29 cellular contexts compared by ENCODE assay signal in the genomic region with DNA sequence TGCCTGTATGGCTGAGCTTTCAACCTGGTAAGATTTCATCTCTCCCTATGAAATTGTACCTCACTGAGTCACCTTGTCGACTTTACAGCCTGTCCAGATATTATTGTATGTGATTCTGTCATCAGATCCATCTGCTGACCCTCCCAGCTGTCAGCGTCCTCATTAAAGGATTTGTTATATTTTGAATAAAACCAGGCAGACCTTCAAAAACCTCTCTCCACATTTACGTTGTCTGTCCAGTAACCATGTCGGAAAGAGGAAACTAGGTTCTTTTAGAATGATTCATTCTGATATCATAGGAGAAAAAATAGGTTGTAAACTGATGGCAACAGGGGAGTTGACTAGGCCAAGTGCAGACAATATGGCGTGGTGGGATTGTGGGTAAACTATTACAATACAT. TPM values are rescaled to one million over a fixed set of nuclear protein-coding genes. Genes with fewer than 3 reads are reported as not detected.
A peak's percentile ranks its signal among the peaks of the same experiment; 100 is the strongest.
DNase-seq lines count a peak whose midpoint lies in the region; ATAC-seq, FAIRE-seq and TF ChIP-seq lines count a peak whose summit lies in the region.
"Had no signal": no experiment of that assay in that cellular context is flagged by ENCODE, and none has a peak within 500 bp of the region (broad histone marks: within the 10 kb centered on the region; RNA-seq: fewer than 3 reads in every experiment).

No MANE protein-coding gene starts in this region.

- H3K27ac ChIP-seq in Panc1 (ENCODE audit: low read length) (no peak overlapping the region), endothelial cell of umbilical vein (ENCODE audit: insufficient read depth, low read depth, low read length) (no peak overlapping the region), endodermal cell (ENCODE audit: low read depth, low read length) (no peak overlapping the region)
- H3K27ac ChIP-seq: ascending aorta, C4-2B, upper lobe of right lung had no signal

- ATAC-seq in Panc1 (no peak; the same call in 1 of the 2 replicates), omental fat pad (ENCODE audit: low FRiP score) (no peak)
- ATAC-seq: left colon; natural killer cell; stimulated activated memory B cell treated with anti-CD40 and anti-IgM and Interleukin-4, amounts not matched to agents 10 μg/mL and 1 μg/mL and 100 μg/mL, for 72 hours; T-cell; upper lobe of right lung had no signal

- no peak overlapping the region for H3K27ac Mint-ChIP-seq in endodermal cell
- H3K27ac Mint-ChIP-seq: activated B cell treated with CpG ODN at 0.5 μM for 24 hours; activated CD4-positive, alpha-beta T cell treated with anti-CD3 and anti-CD28 coated beads, Interleukin-2, amount 10 ng/mL, durations not matched to agents 7 days and 5 days; activated naive CD8-positive, alpha-beta T cell treated with anti-CD3 and anti-CD28 coated beads for 36 hours; dendritic cell treated with granulocyte-macrophage colony-stimulating factor and Interleukin-4, amounts not matched to agents 40 ng/mL and 50 ng/mL, for 4 days; natural killer cell; stimulated activated memory B cell treated with anti-CD40 and anti-IgM and Interleukin-4, amounts not matched to agents 10 μg/mL and 1 μg/mL and 100 μg/mL, for 72 hours; T-cell had no signal

- WGBS in endodermal cell (ENCODE audit: insufficient coverage in 1 of 2, insufficient read length in 1 of 2), 2 experiments, result 93 to 100% methylated on average over 1 to 4 of the region's 5 CpGs

- H3K27me3 Mint-ChIP-seq in endodermal cell (ENCODE audit: insufficient read depth), result no peaks in the 10 kb centered on the region
- H3K27me3 Mint-ChIP-seq: activated B cell treated with CpG ODN at 0.5 μM for 24 hours; activated CD4-positive, alpha-beta T cell treated with anti-CD3 and anti-CD28 coated beads, Interleukin-2, amount 10 ng/mL, durations not matched to agents 7 days and 5 days; activated naive CD8-positive, alpha-beta T cell treated with anti-CD3 and anti-CD28 coated beads for 36 hours; dendritic cell treated with granulocyte-macrophage colony-stimulating factor and Interleukin-4, amounts not matched to agents 40 ng/mL and 50 ng/mL, for 4 days; stimulated activated memory B cell treated with anti-CD40 and anti-IgM and Interleukin-4, amounts not matched to agents 10 μg/mL and 1 μg/mL and 100 μg/mL, for 72 hours; T-cell had no signal

- intact Hi-C loops in Panc1 (cut with micrococcal nuclease; ENCODE audit: unreplicated experiment) (no loop called here), endothelial cell of umbilical vein (cut with micrococcal nuclease) (loop anchor here (5.0 kb wide), 2 partner anchors 297 to 432 kb away; a partner anchor contains a TSS)

- H3K4me2 ChIP-seq in endothelial cell of umbilical vein (ENCODE audit: insufficient read depth, low read length), result no peak overlapping the region

- H3K27me3 ChIP-seq in Panc1 (ENCODE audit: control insufficient read depth, insufficient read depth, low read length), result no peaks in the 10 kb centered on the region
- H3K27me3 ChIP-seq in endothelial cell of umbilical vein (ENCODE audit: control insufficient read depth in 2 of 2, insufficient read depth in 2 of 2, low read length in 2 of 2), result no peaks in the 10 kb centered on the region
- no peaks in the 10 kb centered on the region for H3K27me3 ChIP-seq in endodermal cell (ENCODE audit: control insufficient read depth, insufficient read depth, low read length, poor library complexity, severe bottlenecking)
- H3K27me3 ChIP-seq: ascending aorta, upper lobe of right lung had no signal

- H4K20me1 ChIP-seq in endothelial cell of umbilical vein (replicated peaks; ENCODE audit: control insufficient read depth, extremely low read depth, insufficient read depth, low read length), result no peaks in the 10 kb centered on the region

- H3K4me1 Mint-ChIP-seq in endodermal cell, result peaks cover 12% of the 10 kb centered on the region
- H3K4me1 Mint-ChIP-seq: activated CD4-positive, alpha-beta T cell treated with anti-CD3 and anti-CD28 coated beads, Interleukin-2, amount 10 ng/mL, durations not matched to agents 7 days and 5 days; natural killer cell; stimulated activated memory B cell treated with anti-CD40 and anti-IgM and Interleukin-4, amounts not matched to agents 10 μg/mL and 1 μg/mL and 100 μg/mL, for 72 hours had no signal

- no peaks in the 10 kb centered on the region for H3K9me3 ChIP-seq in Panc1 (ENCODE audit: control insufficient read depth, insufficient read depth, low read depth, low read length)
- H3K9me3 ChIP-seq in endothelial cell of umbilical vein (replicated peaks; ENCODE audit: control insufficient read depth, insufficient read depth, low read length), result no peaks in the 10 kb centered on the region
- H3K9me3 ChIP-seq in endodermal cell (ENCODE audit: control insufficient read depth, low read length), result no peaks in the 10 kb centered on the region
- H3K9me3 ChIP-seq: ascending aorta, upper lobe of right lung had no signal

- dilution Hi-C loops in endothelial cell of umbilical vein (cut with MboI; ENCODE audit: extremely low pct_ligation_motif_present, low sequenced_read_pairs), result no loop called here

- no peaks in the 10 kb centered on the region for H3K9me3 Mint-ChIP-seq in endodermal cell
- H3K9me3 Mint-ChIP-seq: activated B cell treated with CpG ODN at 0.5 μM for 24 hours; activated CD4-positive, alpha-beta T cell treated with anti-CD3 and anti-CD28 coated beads, Interleukin-2, amount 10 ng/mL, durations not matched to agents 7 days and 5 days; activated naive CD8-positive, alpha-beta T cell treated with anti-CD3 and anti-CD28 coated beads for 36 hours; dendritic cell treated with granulocyte-macrophage colony-stimulating factor and Interleukin-4, amounts not matched to agents 40 ng/mL and 50 ng/mL, for 4 days; natural killer cell; stimulated activated memory B cell treated with anti-CD40 and anti-IgM and Interleukin-4, amounts not matched to agents 10 μg/mL and 1 μg/mL and 100 μg/mL, for 72 hours; T-cell had no signal

- no peak overlapping the region for H3K4me3 Mint-ChIP-seq in endodermal cell
- H3K4me3 Mint-ChIP-seq: activated B cell treated with CpG ODN at 0.5 μM for 24 hours; activated CD4-positive, alpha-beta T cell treated with anti-CD3 and anti-CD28 coated beads, Interleukin-2, amount 10 ng/mL, durations not matched to agents 7 days and 5 days; activated naive CD8-positive, alpha-beta T cell treated with anti-CD3 and anti-CD28 coated beads for 36 hours; dendritic cell treated with granulocyte-macrophage colony-stimulating factor and Interleukin-4, amounts not matched to agents 40 ng/mL and 50 ng/mL, for 4 days; natural killer cell; stimulated activated memory B cell treated with anti-CD40 and anti-IgM and Interleukin-4, amounts not matched to agents 10 μg/mL and 1 μg/mL and 100 μg/mL, for 72 hours; T-cell had no signal

- CTCF ChIA-PET in Panc1 (lab: Charles Lee) (no interaction called here), endothelial cell of umbilical vein (lab: Charles Lee) (interaction anchor here (0.9 to 5.0 kb wide), 4 partner anchors 54 to 346 kb away, joined by 3 to 170 read pairs (median 4); no protein-coding TSS in a partner anchor)

- H3K4me3 ChIP-seq in Panc1 (ENCODE audit: low read depth in 2 of 2, low read length in 2 of 2) (no peak overlapping the region), endothelial cell of umbilical vein (replicated peaks in 1 of 3; ENCODE audit: insufficient read depth in 1 of 3, low read depth in 1 of 3, low read length in 3 of 3) (no peak overlapping the region), endodermal cell (ENCODE audit: low read length) (no peak overlapping the region)
- H3K4me3 ChIP-seq: ascending aorta, upper lobe of right lung had no signal

- H3K36me3 ChIP-seq in Panc1 (ENCODE audit: control insufficient read depth, insufficient read depth, low read length), result no peaks in the 10 kb centered on the region
- no peaks in the 10 kb centered on the region for H3K36me3 ChIP-seq in endothelial cell of umbilical vein (ENCODE audit: control insufficient read depth in 2 of 2, extremely low read depth in 1 of 2, insufficient read depth in 2 of 2, low read length in 2 of 2)
- H3K36me3 ChIP-seq in endodermal cell (ENCODE audit: control insufficient read depth, insufficient read depth, low read length), result peaks cover 10% of the 10 kb centered on the region
- H3K36me3 ChIP-seq: ascending aorta, upper lobe of right lung had no signal

- H3K9ac ChIP-seq in endothelial cell of umbilical vein (replicated peaks; ENCODE audit: extremely low read depth, insufficient read depth, low read length) (no peak overlapping the region), endodermal cell (ENCODE audit: extremely low read depth, low read length, poor library complexity, severe bottlenecking) (no peak overlapping the region)

- BruUV-seq in Panc1 (replicated peaks; lab: Mats Ljungman, UMichigan) (no TSS peak), endothelial cell of umbilical vein (replicated peaks; lab: Mats Ljungman, UMichigan) (no TSS peak)

- H3K9me1 ChIP-seq in endothelial cell of umbilical vein (replicated peaks; ENCODE audit: control insufficient read depth, extremely low read depth, insufficient read depth, low read length), result no peaks in the 10 kb centered on the region

- TF ChIP-seq CTCF in Panc1 (IDR thresholded peaks at IDR 0.05), result no peak
- TF ChIP-seq CTCF in endothelial cell of umbilical vein (IDR thresholded peaks at IDR 0.05; ENCODE audit: extremely low read depth in 1 of 2, insufficient read depth in 1 of 2, low read depth in 1 of 2, low read length in 2 of 2), result no peak
- TF ChIP-seq CTCF in endodermal cell (conservative IDR thresholded peaks at IDR 0.05), result no peak
- TF ChIP-seq CTCF in omental fat pad (IDR thresholded peaks at IDR 0.05), result no peak

- in situ Hi-C loops in Panc1 (cut with HindIII; ENCODE audit: low pct_unique_long_range_greater_than_20kb, low sequenced_read_pairs), result no loop called here

- no peaks in the 10 kb centered on the region for H3K36me3 Mint-ChIP-seq in endodermal cell (ENCODE audit: low read depth)
- H3K36me3 Mint-ChIP-seq: activated naive CD8-positive, alpha-beta T cell treated with anti-CD3 and anti-CD28 coated beads for 36 hours; natural killer cell had no signal

- no peak for TF ChIP-seq POLR2A in endothelial cell of umbilical vein (IDR thresholded peaks at IDR 0.05; ENCODE audit: low read depth, low read length)

- no peaks in the 10 kb centered on the region for H3K79me2 ChIP-seq in endothelial cell of umbilical vein (ENCODE audit: control insufficient read depth, insufficient read depth, low read length)

- no peak for FAIRE-seq in endothelial cell of umbilical vein (lab: Jason Lieb, UNC)
- FAIRE-seq: GM18507 had no signal

- H2AFZ ChIP-seq in endothelial cell of umbilical vein (ENCODE audit: low read depth, low read length), result no peak overlapping the region

- POLR2A ChIA-PET in Panc1 (lab: Charles Lee) (no interaction called here), endothelial cell of umbilical vein (lab: Charles Lee) (no interaction called here)

- DNase-seq in NOMO-1 treated with DMSO at 0.1 percent for 48 hours (lab: John Stamatoyannopoulos, UW; ENCODE audit: unreplicated experiment) (peak; percentile 11), NOMO-1 treated with dmso at 0.1 percent for 144 hours (lab: John Stamatoyannopoulos, UW; ENCODE audit: unreplicated experiment) (no peak), Panc1 (ENCODE audit: low read depth, low spot score) (peak; percentile 30), endothelial cell of umbilical vein (ENCODE audit: low read depth, low spot score) (no peak), endodermal cell (no peak), NCI-H82 treated with DMSO at 0.1 percent for 48 hours (lab: John Stamatoyannopoulos, UW; ENCODE audit: unreplicated experiment) (no peak), omental fat pad (ENCODE audit: low spot score) (no peak), NCI-H1092 (lab: John Stamatoyannopoulos, UW) (no peak)
- DNase-seq: 8988T; activated B cell treated with CpG ODN at 0.5 μM for 24 hours; activated CD4-positive, alpha-beta T cell treated with anti-CD3 and anti-CD28 coated beads, Interleukin-2, amount 10 ng/mL, durations not matched to agents 7 days and 5 days; activated effector memory CD4-positive, alpha-beta T cell treated with anti-CD3 and anti-CD28 coated beads, Interleukin-2, amount 50 U/mL, for 16 hours; activated naive CD8-positive, alpha-beta T cell treated with anti-CD3 and anti-CD28 coated beads for 36 hours; activated T-cell treated with anti-CD3 and anti-CD28 coated beads, Interleukin-2, amount 50 U/mL, for 1 hour; hippocampal formation; KG1; left colon; natural killer cell; NCI-H2107; NCI-H748 treated with DMSO at 0.1 percent for 48 hours; nucleus accumbens; substantia nigra; T-cell; upper lobe of right lung had no signal

- H3K4me1 ChIP-seq in Panc1 (ENCODE audit: control insufficient read depth, insufficient read depth, low read length), result peaks cover 6% of the 10 kb centered on the region; the same call in 1 of the 2 replicates
- H3K4me1 ChIP-seq in endothelial cell of umbilical vein (ENCODE audit: control insufficient read depth, extremely low read depth, insufficient read depth, low read length), result peaks cover 3% of the 10 kb centered on the region
- peaks cover 4% of the 10 kb centered on the region for H3K4me1 ChIP-seq in endodermal cell (ENCODE audit: control insufficient read depth, insufficient read depth, low read length)
- H3K4me1 ChIP-seq: ascending aorta, upper lobe of right lung had no signal

RNA-seq across cellular contexts. Expression of a gene that starts 38.5 kb away (rescaled TPM):
- 7.6 TPM for total RNA-seq in Panc1 (2021; ENCODE audit: unreplicated experiment)
- 3.7 TPM for polyA plus RNA-seq in Panc1 (2012; ENCODE audit: insufficient read length)
- 24.5 and 34.4 TPM in 2 replicates for total RNA-seq in endothelial cell of umbilical vein
- polyA plus RNA-seq in endothelial cell of umbilical vein, result 43.1 and 45.5 TPM in 2 replicates
- 27.5 and 32.1 TPM in 2 replicates for polyA plus RNA-seq in endothelial cell of umbilical vein (2011; cell fraction: cytosol; rRNA removed)
- 75.8 and 97.1 TPM in 2 replicates for polyA plus RNA-seq in endothelial cell of umbilical vein (2011; cell fraction: nucleus; rRNA removed)
- polyA plus RNA-seq in endothelial cell of umbilical vein (2012), result 16.1 and 18.4 TPM in 2 replicates
- polyA minus RNA-seq in endothelial cell of umbilical vein, result 57.3 and 61.9 TPM in 2 replicates
- polyA minus RNA-seq in endothelial cell of umbilical vein (2011; cell fraction: cytosol; rRNA and poly(A)+ RNA removed), result 3.1 TPM
- polyA minus RNA-seq in endothelial cell of umbilical vein (2011; cell fraction: nucleus; rRNA and poly(A)+ RNA removed), result 30.5 and 40.3 TPM in 2 replicates
- 10 to 100 TPM; 27.1 to 27.2 TPM for total RNA-seq in endodermal cell
- 43.8 TPM for polyA plus RNA-seq in endodermal cell (2013, experiment 1 of 2)
- 40.6 TPM for polyA plus RNA-seq in endodermal cell (2013, experiment 2 of 2)
- 10 to 100 TPM in 2 of 4 donors, 1 to 10 TPM in 2; 8.0 to 13.4 (median 9.5) TPM for total RNA-seq in omental fat pad

Comparison
In these comparisons a context has a peak if more than half of its experiments do, and no peak if none do; other contexts are left out.
1. DNase-seq: peak in NOMO-1 treated with DMSO at 0.1 percent for 48 hours (single experiment) and Panc1 (single experiment); none in NOMO-1 treated with dmso at 0.1 percent for 144 hours (single experiment), endothelial cell of umbilical vein (single experiment), endodermal cell (single experiment), NCI-H82 treated with DMSO at 0.1 percent for 48 hours (single experiment), omental fat pad (single experiment) and NCI-H1092 (single experiment).